1 cellular context compared by ENCODE assay signal in genomic region chr6:28349892-28350737, GRCh38.
TF ChIP-seq lines count a peak whose summit lies in the region.

TSS of gene ZKSCAN3 (plus strand) at chr6:28349947. CDS start at chr6:28359587, 9,640 bp downstream.

TF ChIP-seq in WTC11, 78 proteins besides CTCF, POLR2A, EP300 and RAD21 (continued from another document):
- TF ChIP-seq ARID4B (CRISPR knock-in tag; IDR thresholded peaks at IDR 0.05; ENCODE audit: borderline replicate concordance) (no peak), ZNF232 (CRISPR knock-in tag; IDR thresholded peaks at IDR 0.05) (0 out of 2 replicates have a peak, but pooled peaks have one; percentile 38), PREB (CRISPR knock-in tag; IDR thresholded peaks at IDR 0.05; ENCODE audit: borderline replicate concordance) (0 out of 2 replicates have a peak, but pooled peaks have one; percentile 19), HMGXB4 (CRISPR knock-in tag; IDR thresholded peaks at IDR 0.05) (no peak), ZNF138 (CRISPR knock-in tag; conservative IDR thresholded peaks at IDR 0.05) (no peak), MAX (CRISPR knock-in tag; IDR thresholded peaks at IDR 0.05) (no peak; the same call in 1 of the 2 replicates), ATF1 (CRISPR knock-in tag; IDR thresholded peaks at IDR 0.05) (no peak), ESRRA (CRISPR knock-in tag; IDR thresholded peaks at IDR 0.05; ENCODE audit: borderline replicate concordance) (peak; percentile 52; the same call in 1 of the 2 replicates), SMAD3 (CRISPR knock-in tag; IDR thresholded peaks at IDR 0.05; ENCODE audit: borderline replicate concordance) (no peak), SP1 (CRISPR knock-in tag; conservative IDR thresholded peaks at IDR 0.05) (peak; percentile 65)
